11 cellular contexts compared by ENCODE assay signal in the genomic region with DNA sequence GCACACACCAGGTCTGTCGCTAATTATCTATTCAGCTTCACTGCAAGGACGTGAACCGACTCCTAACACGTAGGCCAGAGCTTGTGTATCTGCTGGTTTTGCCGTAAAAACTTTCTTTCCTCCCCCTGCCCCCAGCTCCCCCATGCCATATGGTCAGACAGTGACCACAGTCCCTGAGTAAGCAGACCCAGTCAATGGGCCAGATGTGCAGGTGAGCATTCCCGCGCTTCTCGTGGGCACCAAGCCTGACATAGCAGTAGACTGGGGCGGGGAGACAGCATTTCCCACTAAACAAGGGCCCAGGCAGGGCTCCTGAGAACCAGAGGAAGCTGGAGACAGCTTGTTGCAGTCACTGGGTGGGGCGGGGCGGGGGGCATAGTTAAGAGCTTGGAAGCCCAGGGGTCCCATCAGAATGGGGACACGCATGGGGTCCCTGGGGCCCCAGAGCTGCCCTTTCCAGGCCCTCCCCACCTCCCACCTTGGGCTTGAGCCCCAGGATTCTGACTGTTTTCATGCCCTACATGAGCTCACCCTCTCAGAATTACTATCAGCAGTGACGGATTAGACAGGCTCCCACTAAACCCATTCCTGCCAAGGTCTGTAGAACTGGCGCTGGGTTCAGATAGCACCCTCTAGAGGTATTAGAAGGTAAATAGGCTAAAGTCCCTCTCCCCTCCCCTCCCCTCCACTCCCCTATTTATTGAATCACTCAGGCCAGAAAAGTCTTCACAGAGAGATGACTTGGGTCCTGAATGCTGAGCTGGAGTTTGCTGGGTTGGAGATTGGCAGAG. TPM values are rescaled to one million over a fixed set of nuclear protein-coding genes. Genes with fewer than 3 reads are reported as not detected.
DNase-seq lines count a peak whose midpoint lies in the region; ATAC-seq, FAIRE-seq and TF ChIP-seq lines count a peak whose summit lies in the region.
"Had no signal": no experiment of that assay in that cellular context is flagged by ENCODE, and none has a peak within 500 bp of the region (broad histone marks: within the 10 kb centered on the region; RNA-seq: fewer than 3 reads in every experiment).

No MANE protein-coding gene starts in this region.

- H3K4me3 ChIP-seq in cardiac muscle cell, result no peak overlapping the region
- no peak overlapping the region for H3K4me3 ChIP-seq in small intestine (ENCODE audit: low read depth in 1 of 2, low read length in 2 of 2)
- H3K4me3 ChIP-seq: BLaER1 had no signal

- ATAC-seq in foreskin keratinocyte (peak; percentile 18), HG03135 (IDR thresholded peaks at IDR 0.05; ENCODE audit: unreplicated experiment) (no peak)

- no peak overlapping the region for H3K4me3 Mint-ChIP-seq in type B pancreatic cell
- H3K4me3 Mint-ChIP-seq: T-helper 2 cell treated with Interferon-gamma antibody and Interleukin-4, amounts not matched to agents 5 μg/mL and 100 μg/mL, for 36 hours had no signal

- H3K4me1 ChIP-seq in cardiac muscle cell (ENCODE audit: low read depth) (peaks cover 3% of the 10 kb centered on the region), foreskin keratinocyte (peaks cover 18% of the 10 kb centered on the region), small intestine (ENCODE audit: control insufficient read depth in 2 of 2, insufficient read depth in 1 of 2, low read depth in 1 of 2, low read length in 1 of 2) (no peaks in the 10 kb centered on the region)

- intact Hi-C loops in cardiac septum (cut with DNase I), result no loop called here

- no peak overlapping the region for H3K27ac ChIP-seq in cardiac muscle cell
- H3K27ac ChIP-seq in foreskin keratinocyte, result no peak overlapping the region
- H3K27ac ChIP-seq in small intestine (ENCODE audit: low read depth in 1 of 2, low read length in 1 of 2), result no peak overlapping the region
- H3K27ac ChIP-seq: BLaER1 had no signal

- H3K27me3 Mint-ChIP-seq in type B pancreatic cell, result peaks cover 8% of the 10 kb centered on the region

- DNase-seq in cardiac muscle cell (ENCODE audit: low read depth in 1 of 2, low spot score in 1 of 2), result peak in 1 of 2 donors; percentile 40
- DNase-seq in cardiac septum (ENCODE audit: low spot score), result no peak
- DNase-seq in OCI-M1 (lab: John Stamatoyannopoulos, UW), result peak; percentile 8
- DNase-seq in foreskin keratinocyte, result no peak
- DNase-seq in type B pancreatic cell (ENCODE audit: extremely low spot score, unreplicated experiment), result no peak
- DNase-seq in small intestine, result no peak
- no peak for DNase-seq in EL
- DNase-seq: NCI-H2081 treated with DMSO at 0.1 percent for 48 hours had no signal

- H3K27me3 ChIP-seq in cardiac muscle cell (no peaks in the 10 kb centered on the region), foreskin keratinocyte (no peaks in the 10 kb centered on the region), small intestine (ENCODE audit: control insufficient read depth in 2 of 2, insufficient read depth in 2 of 2, low read length in 2 of 2) (no peaks in the 10 kb centered on the region)
- H3K27me3 ChIP-seq: BLaER1 had no signal

- H3K27ac Mint-ChIP-seq in type B pancreatic cell, result no peak overlapping the region
- H3K27ac Mint-ChIP-seq: T-helper 2 cell treated with Interferon-gamma antibody and Interleukin-4, amounts not matched to agents 5 μg/mL and 100 μg/mL, for 36 hours had no signal

- no peak for FAIRE-seq in small intestine (lab: Jason Lieb, UNC)

- H3K9me3 ChIP-seq in cardiac muscle cell (ENCODE audit: low read depth) (no peaks in the 10 kb centered on the region), small intestine (ENCODE audit: control insufficient read depth, low read depth) (no peaks in the 10 kb centered on the region)
- H3K9me3 ChIP-seq: BLaER1 had no signal

- H3K4me1 Mint-ChIP-seq in type B pancreatic cell (ENCODE audit: unreplicated experiment), result peaks cover 4% of the 10 kb centered on the region

- no peaks in the 10 kb centered on the region for H3K36me3 Mint-ChIP-seq in type B pancreatic cell

- H3K36me3 ChIP-seq in cardiac muscle cell, result no peaks in the 10 kb centered on the region
- H3K36me3 ChIP-seq in small intestine (ENCODE audit: control insufficient read depth in 2 of 2, insufficient read depth in 2 of 2, low read length in 2 of 2), result no peaks in the 10 kb centered on the region
- H3K36me3 ChIP-seq: BLaER1 had no signal

- no peaks in the 10 kb centered on the region for H3K9me3 Mint-ChIP-seq in type B pancreatic cell
- H3K9me3 Mint-ChIP-seq: T-helper 2 cell treated with Interferon-gamma antibody and Interleukin-4, amounts not matched to agents 5 μg/mL and 100 μg/mL, for 36 hours had no signal

- peak; percentile 3 for TF ChIP-seq CTCF in cardiac muscle cell (IDR thresholded peaks at IDR 0.05; ENCODE audit: low read depth, low read length)
- peak; percentile 53 for TF ChIP-seq CTCF in foreskin keratinocyte (conservative IDR thresholded peaks at IDR 0.05)
- peak; percentile 47 for TF ChIP-seq CTCF in type B pancreatic cell (conservative IDR thresholded peaks at IDR 0.05)

- WGBS in small intestine, 3 donors, result 84 to 86% (median 85%) methylated on average over 14 of the region's 14 CpGs

RNA-seq across cellular contexts. Expression of gene CDH26, which starts 51.8 kb away (rescaled TPM):
- 0.18 and 1.6 TPM in 2 replicates for total RNA-seq in cardiac muscle cell
- 0.38 and 0.96 TPM in 2 replicates for polyA plus RNA-seq in cardiac muscle cell
- total RNA-seq in cardiac septum, result 0.54 TPM
- total RNA-seq in foreskin keratinocyte, result 1.1 and 1.2 TPM in 2 replicates
- polyA plus RNA-seq in foreskin keratinocyte, result 0.74 and 0.99 TPM in 2 replicates
- 3.6 and 6.9 TPM in 2 replicates for total RNA-seq in type B pancreatic cell (ENCODE audit: low replicate concordance)
- 1 to 10 TPM in 2 of 3 donors, under 1 TPM in 1; 0.72 to 1.1 (median 1.1) TPM for polyA plus RNA-seq in small intestine

Comparison
In these comparisons a context has a peak if more than half of its experiments do, and no peak if none do; other contexts are left out.
1. CTCF ChIP-seq: peak in every context shown above with its lines; median percentile 53 in foreskin keratinocyte; 47 in type B pancreatic cell; 3 in cardiac muscle cell.